Comparison of ENCODE assay signal across 11 cellular contexts in the genomic region with DNA sequence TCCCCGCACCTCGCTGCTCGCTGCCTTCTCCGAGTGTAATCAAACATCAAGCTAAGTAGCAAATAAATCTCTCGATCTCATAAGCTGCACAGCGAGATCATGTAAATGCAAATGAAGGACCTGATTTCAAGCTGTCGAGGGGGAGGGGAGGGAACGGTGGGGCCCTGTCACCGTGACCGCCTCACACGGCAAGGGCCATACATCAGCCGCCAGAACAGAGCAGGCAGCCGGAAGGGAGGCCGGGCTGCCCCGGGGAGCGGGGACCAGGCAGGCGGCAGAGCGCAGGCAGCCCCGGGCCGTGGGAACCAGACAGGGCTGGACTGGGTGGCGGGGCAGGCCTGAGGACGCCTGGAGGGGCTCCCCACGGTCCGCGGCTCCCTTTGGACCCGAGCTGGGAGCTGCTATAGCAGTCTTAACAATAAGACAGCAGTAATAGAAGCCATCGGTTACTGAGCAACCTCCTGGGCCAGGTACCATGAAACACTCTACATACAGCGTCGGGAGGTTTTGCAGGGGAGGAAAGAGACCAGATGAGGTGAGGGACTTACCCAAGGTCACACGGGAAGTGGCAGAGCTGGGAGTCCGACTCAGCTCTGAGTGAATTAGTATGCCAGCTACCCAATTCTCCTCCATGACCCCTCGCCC.
DNase-seq lines count a peak whose midpoint lies in the region; ATAC-seq and TF ChIP-seq lines count a peak whose summit lies in the region.
"Had no signal": no experiment of that assay in that cellular context is flagged by ENCODE, and none has a peak within 500 bp of the region (broad histone marks: within the 10 kb centered on the region; RNA-seq: fewer than 3 reads in every experiment).

No MANE protein-coding gene starts in this region.

- H3K27ac ChIP-seq in lower lobe of right lung (no peak overlapping the region), ascending aorta (no peak overlapping the region)
- H3K27ac ChIP-seq: ovary, tibial nerve had no signal

- intact Hi-C loops in lower lobe of right lung (cut with DNase I) (no loop called here), ascending aorta (cut with DNase I) (no loop called here)

- ATAC-seq in lower lobe of right lung, result peak; percentile 19 to 52
- peak; percentile 96 for ATAC-seq in stimulated activated effector memory CD8-positive, alpha-beta T cell treated with anti-CD3 and anti-CD28 coated beads, Interleukin-12 subunit alpha, Interleukin-12 subunit beta, amount 100 ng/mL, for 72 hours

- no peak for TF ChIP-seq CTCF in lower lobe of right lung (IDR thresholded peaks at IDR 0.05)
- TF ChIP-seq CTCF in ascending aorta (IDR thresholded peaks at IDR 0.05), result no peak

- H3K27ac Mint-ChIP-seq in stimulated activated effector memory CD8-positive, alpha-beta T cell treated with anti-CD3 and anti-CD28 coated beads, Interleukin-12 subunit alpha, Interleukin-12 subunit beta, amount 100 ng/mL, for 72 hours, result peak overlapping the region; percentile 66

- H3K4me3 ChIP-seq in lower lobe of right lung, result no peak overlapping the region
- H3K4me3 ChIP-seq in ascending aorta, result no peak overlapping the region
- H3K4me3 ChIP-seq: ovary, tibial nerve had no signal

- H3K36me3 Mint-ChIP-seq in stimulated activated effector memory CD8-positive, alpha-beta T cell treated with anti-CD3 and anti-CD28 coated beads, Interleukin-12 subunit alpha, Interleukin-12 subunit beta, amount 100 ng/mL, for 72 hours, result peaks cover 12% of the 10 kb centered on the region

- peaks cover 33% of the 10 kb centered on the region for H3K4me1 Mint-ChIP-seq in stimulated activated effector memory CD8-positive, alpha-beta T cell treated with anti-CD3 and anti-CD28 coated beads, Interleukin-12 subunit alpha, Interleukin-12 subunit beta, amount 100 ng/mL, for 72 hours

- H3K9me3 Mint-ChIP-seq in stimulated activated effector memory CD8-positive, alpha-beta T cell treated with anti-CD3 and anti-CD28 coated beads, Interleukin-12 subunit alpha, Interleukin-12 subunit beta, amount 100 ng/mL, for 72 hours, result no peaks in the 10 kb centered on the region

- peak overlapping the region; percentile 50 for H3K4me3 Mint-ChIP-seq in stimulated activated effector memory CD8-positive, alpha-beta T cell treated with anti-CD3 and anti-CD28 coated beads, Interleukin-12 subunit alpha, Interleukin-12 subunit beta, amount 100 ng/mL, for 72 hours

- peak; percentile 44 for DNase-seq in NK-92 treated with Interleukin-12 subunit alpha and Interleukin-12 subunit beta, amount 100 ng/mL, for 24 hours (lab: John Stamatoyannopoulos, UW)
- DNase-seq in NK-92 (lab: John Stamatoyannopoulos, UW; ENCODE audit: unreplicated experiment), result no peak
- DNase-seq in activated T-cell treated with anti-CD3 and anti-CD28 coated beads, Interleukin-2, amount 50 U/mL, for 1 hour, result peak; percentile 34
- no peak for DNase-seq in lower lobe of right lung
- peak; percentile 34 to 78 for DNase-seq in stimulated activated effector memory CD8-positive, alpha-beta T cell treated with anti-CD3 and anti-CD28 coated beads, Interleukin-12 subunit alpha, Interleukin-12 subunit beta, amount 100 ng/mL, for 72 hours (ENCODE audit: low spot score in 2 of 2)
- DNase-seq in NCI-H2107 treated with DMSO at 0.1 percent for 48 hours (lab: John Stamatoyannopoulos, UW; ENCODE audit: unreplicated experiment), result no peak
- no peak for DNase-seq in ascending aorta (ENCODE audit: low spot score in 2 of 2)
- no peak for DNase-seq in NCI-H2196 treated with DMSO at 0.1 percent for 48 hours (lab: John Stamatoyannopoulos, UW; ENCODE audit: unreplicated experiment)
- DNase-seq: 8988T, ovary had no signal

- H3K9me3 ChIP-seq in lower lobe of right lung, result no peaks in the 10 kb centered on the region
- H3K9me3 ChIP-seq in ascending aorta, result no peaks in the 10 kb centered on the region
- H3K9me3 ChIP-seq: ovary, tibial nerve had no signal

- no peaks in the 10 kb centered on the region for H3K4me1 ChIP-seq in lower lobe of right lung
- no peaks in the 10 kb centered on the region for H3K4me1 ChIP-seq in ascending aorta
- H3K4me1 ChIP-seq: tibial nerve had no signal

- no peaks in the 10 kb centered on the region for H3K36me3 ChIP-seq in lower lobe of right lung
- H3K36me3 ChIP-seq in ascending aorta, result no peaks in the 10 kb centered on the region
- H3K36me3 ChIP-seq: ovary, tibial nerve had no signal

- H3K27me3 ChIP-seq in lower lobe of right lung (ENCODE audit: low read depth), result peaks cover 70% of the 10 kb centered on the region
- peaks cover 6% of the 10 kb centered on the region for H3K27me3 ChIP-seq in ascending aorta
- H3K27me3 ChIP-seq: ovary had no signal

Comparison
In these comparisons a context has a peak if more than half of its experiments do, and no peak if none do; other contexts are left out.
1. DNase-seq: peak in NK-92 treated with Interleukin-12 subunit alpha and Interleukin-12 subunit beta, amount 100 ng/mL, for 24 hours (single experiment), activated T-cell treated with anti-CD3 and anti-CD28 coated beads, Interleukin-2, amount 50 U/mL, for 1 hour (single experiment) and stimulated activated effector memory CD8-positive, alpha-beta T cell treated with anti-CD3 and anti-CD28 coated beads, Interleukin-12 subunit alpha, Interleukin-12 subunit beta, amount 100 ng/mL, for 72 hours (2 of 2); none in NK-92 (single experiment), lower lobe of right lung (single experiment), NCI-H2107 treated with DMSO at 0.1 percent for 48 hours (single experiment), ascending aorta (0 of 2) and NCI-H2196 treated with DMSO at 0.1 percent for 48 hours (single experiment).